ENCODE assay signal across 1 cellular context in genomic region chr1:45686081-45687013, GRCh38.
TF ChIP-seq lines count a peak whose summit lies in the region.

TSS of gene GPBP1L1 (minus strand) at chr1:45686533. CDS start at chr1:45659087, 27,446 bp downstream.

TF ChIP-seq in HepG2, 621 proteins besides CTCF, POLR2A, EP300 and RAD21 (continued from another document and continues in another):
- peak; percentile 78 for TF ChIP-seq NRL (CRISPR knock-in tag; IDR thresholded peaks at IDR 0.05; ENCODE audit: borderline replicate concordance)
- no peak for TF ChIP-seq ZFY (CRISPR knock-in tag; IDR thresholded peaks at IDR 0.05)
- TF ChIP-seq KDM6A (CRISPR knock-in tag; IDR thresholded peaks at IDR 0.05; ENCODE audit: low read depth) = no peak
- peak; percentile 77 for TF ChIP-seq ZNF883 (CRISPR knock-in tag; IDR thresholded peaks at IDR 0.05; ENCODE audit: not compliant biosample characterization)
- TF ChIP-seq POLR2AphosphoS5 (IDR thresholded peaks at IDR 0.05; ENCODE audit: low read depth, low read length) = peak; percentile 80
- no peak; the same call in 1 of the 2 replicates for TF ChIP-seq ZNF263 (CRISPR knock-in tag; IDR thresholded peaks at IDR 0.05)
- TF ChIP-seq ZHX1 (CRISPR knock-in tag; IDR thresholded peaks at IDR 0.05; ENCODE audit: low read depth) = no peak
- TF ChIP-seq GABPA (IDR thresholded peaks at IDR 0.05; ENCODE audit: low read depth, low read length) = no peak
- TF ChIP-seq GABPA (CRISPR knock-in tag; IDR thresholded peaks at IDR 0.05; ENCODE audit: low read depth) = no peak
- no peak for TF ChIP-seq MYNN (CRISPR knock-in tag; IDR thresholded peaks at IDR 0.05; ENCODE audit: low read depth)
- peak; percentile 38 for TF ChIP-seq MED8 (CRISPR knock-in tag; IDR thresholded peaks at IDR 0.05; ENCODE audit: insufficient replicate concordance)
- no peak for TF ChIP-seq FOXA1 (IDR thresholded peaks at IDR 0.05)
- TF ChIP-seq FOXA1 (CRISPR knock-in tag; IDR thresholded peaks at IDR 0.05) = no peak
- no peak for TF ChIP-seq SALL2 (CRISPR knock-in tag; IDR thresholded peaks at IDR 0.05)
- no peak for TF ChIP-seq ZNF547 (CRISPR knock-in tag; IDR thresholded peaks at IDR 0.05)
- TF ChIP-seq PCBP1 (IDR thresholded peaks at IDR 0.05; ENCODE audit: borderline replicate concordance, low read depth, low read length) = no peak
- no peak for TF ChIP-seq TAF15 (IDR thresholded peaks at IDR 0.05; ENCODE audit: low read depth, low read length, poor library complexity, severe bottlenecking)
- no peak; the same call in 1 of the 2 replicates for TF ChIP-seq KDM4B (CRISPR knock-in tag; IDR thresholded peaks at IDR 0.05)
- TF ChIP-seq ZGPAT (CRISPR knock-in tag; IDR thresholded peaks at IDR 0.05) = 0 out of 2 replicates have a peak, but pooled peaks have one; percentile 30
- TF ChIP-seq ZNF260 (CRISPR knock-in tag; IDR thresholded peaks at IDR 0.05; ENCODE audit: borderline replicate concordance, low read depth) = no peak
- no peak for TF ChIP-seq ZBTB25 (CRISPR knock-in tag; IDR thresholded peaks at IDR 0.05)
- TF ChIP-seq SETDB1 (CRISPR knock-in tag; IDR thresholded peaks at IDR 0.05; ENCODE audit: borderline replicate concordance) = no peak
- no peak for TF ChIP-seq RNF2 (conservative IDR thresholded peaks at IDR 0.05; ENCODE audit: low read depth)
- no peak for TF ChIP-seq ZNF782 (CRISPR knock-in tag; IDR thresholded peaks at IDR 0.05; ENCODE audit: borderline replicate concordance)
- peak; percentile 8; the same call in 1 of the 2 replicates for TF ChIP-seq HBP1 (CRISPR knock-in tag; IDR thresholded peaks at IDR 0.05; ENCODE audit: low read depth)
- TF ChIP-seq NFYC (CRISPR knock-in tag; IDR thresholded peaks at IDR 0.05) = no peak
- TF ChIP-seq ZNF367 (CRISPR knock-in tag; IDR thresholded peaks at IDR 0.05; ENCODE audit: borderline replicate concordance) = no peak
- 0 out of 2 replicates have a peak, but pooled peaks have one; percentile 8 for TF ChIP-seq PHF20 (CRISPR knock-in tag; IDR thresholded peaks at IDR 0.05)
- TF ChIP-seq NR2F2 (IDR thresholded peaks at IDR 0.05; ENCODE audit: borderline replicate concordance, low read depth) = no peak
- 0 out of 2 replicates have a peak, but pooled peaks have one; percentile 2 for TF ChIP-seq RERE (CRISPR knock-in tag; IDR thresholded peaks at IDR 0.05; ENCODE audit: low read depth)
- no peak for TF ChIP-seq ZKSCAN8 (CRISPR knock-in tag; IDR thresholded peaks at IDR 0.05; ENCODE audit: borderline replicate concordance)
- no peak for TF ChIP-seq ZNF7 (CRISPR knock-in tag; IDR thresholded peaks at IDR 0.05)
- 0 out of 2 replicates have a peak, but pooled peaks have one; percentile 45 for TF ChIP-seq TFE3 (CRISPR knock-in tag; IDR thresholded peaks at IDR 0.05)
- no peak for TF ChIP-seq TP53 (CRISPR knock-in tag; conservative IDR thresholded peaks at IDR 0.05)
- TF ChIP-seq RXRA (CRISPR knock-in tag; IDR thresholded peaks at IDR 0.05) = no peak; the same call in none of the 2 replicates
- no peak for TF ChIP-seq U2AF1 (optimal IDR thresholded peaks at IDR 0.05; ENCODE audit: low read depth, low read length)
- TF ChIP-seq ZNF414 (CRISPR knock-in tag; IDR thresholded peaks at IDR 0.05) = no peak
- TF ChIP-seq MEIS2 (CRISPR knock-in tag; IDR thresholded peaks at IDR 0.05) = no peak
- no peak for TF ChIP-seq GATAD2A (CRISPR knock-in tag; IDR thresholded peaks at IDR 0.05)
- 0 out of 2 replicates have a peak, but pooled peaks have one; percentile 16 for TF ChIP-seq ZNF251 (CRISPR knock-in tag; IDR thresholded peaks at IDR 0.05)
- TF ChIP-seq FOXP1 (IDR thresholded peaks at IDR 0.05) = no peak
- no peak for TF ChIP-seq FOXP1 (CRISPR knock-in tag; IDR thresholded peaks at IDR 0.05)
- TF ChIP-seq PBX2 (CRISPR knock-in tag; IDR thresholded peaks at IDR 0.05) = no peak
- no peak for TF ChIP-seq ZNF607 (CRISPR knock-in tag; IDR thresholded peaks at IDR 0.05; ENCODE audit: borderline replicate concordance)
- TF ChIP-seq NBN (conservative IDR thresholded peaks at IDR 0.05) = no peak
- TF ChIP-seq ARNT (IDR thresholded peaks at IDR 0.05) = no peak
- TF ChIP-seq LBX2 (CRISPR knock-in tag; IDR thresholded peaks at IDR 0.05; ENCODE audit: borderline replicate concordance) = no peak
- TF ChIP-seq ZSCAN12 (CRISPR knock-in tag; IDR thresholded peaks at IDR 0.05) = no peak
- TF ChIP-seq ZNF567 (CRISPR knock-in tag; IDR thresholded peaks at IDR 0.05; ENCODE audit: borderline replicate concordance) = no peak
- peak; percentile 68; the same call in 1 of the 2 replicates for TF ChIP-seq ZNF788 (CRISPR knock-in tag; IDR thresholded peaks at IDR 0.05; ENCODE audit: borderline replicate concordance)
- TF ChIP-seq ZNF569 (CRISPR knock-in tag; IDR thresholded peaks at IDR 0.05; ENCODE audit: borderline replicate concordance) = no peak
- TF ChIP-seq ZNF766 (CRISPR knock-in tag; IDR thresholded peaks at IDR 0.05; ENCODE audit: borderline replicate concordance) = no peak
- TF ChIP-seq ZNF484 (CRISPR knock-in tag; IDR thresholded peaks at IDR 0.05; ENCODE audit: borderline replicate concordance, low read depth) = peak; percentile 24; the same call in 1 of the 2 replicates
- no peak for TF ChIP-seq ZNF564 (CRISPR knock-in tag; IDR thresholded peaks at IDR 0.05)
- TF ChIP-seq MTA3 (CRISPR knock-in tag; IDR thresholded peaks at IDR 0.05) = no peak
- TF ChIP-seq HNF4G (IDR thresholded peaks at IDR 0.05; ENCODE audit: borderline replicate concordance, low read depth, low read length) = no peak
- no peak; the same call in 1 of the 2 replicates for TF ChIP-seq HNF4G (CRISPR knock-in tag; IDR thresholded peaks at IDR 0.05; ENCODE audit: borderline replicate concordance, low read depth)
